In the genomic region with DNA sequence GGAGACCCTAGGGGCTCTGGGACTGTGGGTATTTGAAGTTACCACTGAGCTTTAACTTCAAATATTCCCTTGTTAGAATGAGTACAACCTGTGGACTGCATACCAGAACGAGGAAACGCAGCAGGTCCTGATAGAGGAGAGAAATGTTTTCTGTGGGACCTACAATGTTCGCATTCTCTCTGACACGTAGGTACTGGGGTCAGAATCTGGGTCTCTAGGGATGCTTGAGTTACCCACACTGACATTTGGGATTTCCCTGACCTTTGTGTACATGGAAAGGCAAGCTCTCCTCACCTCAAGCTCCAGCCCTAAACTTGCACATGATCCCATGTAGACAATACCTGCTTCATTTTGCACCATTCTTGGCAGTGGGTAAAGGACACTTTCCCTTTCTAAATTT, we compare ENCODE assay signal across 9 cellular contexts. TPM values are rescaled to one million over a fixed set of nuclear protein-coding genes. Genes with fewer than 3 reads are reported as not detected.
"Had no signal": no experiment of that assay in that cellular context is flagged by ENCODE, and none has a peak within 500 bp of the region (broad histone marks: within the 10 kb centered on the region; RNA-seq: fewer than 3 reads in every experiment).

No MANE protein-coding gene starts in this region.

RNA-seq across cellular contexts. Expression of gene FBXW10, which starts 12.1 kb away (rescaled TPM):
- total RNA-seq: activated CD4-positive, alpha-beta memory T cell treated with anti-CD3 and anti-CD28 coated beads for 36 hours; activated CD4-positive, alpha-beta memory T cell treated with anti-CD3 and anti-CD28 coated beads, Interleukin-2, amount 10 ng/mL, durations not matched to agents 7 days and 5 days; activated CD4-positive, alpha-beta T cell treated with anti-CD3 and anti-CD28 coated beads, Interleukin-2, amount 10 ng/mL, durations not matched to agents 7 days and 5 days; activated CD8-positive, alpha-beta memory T cell treated with anti-CD3 and anti-CD28 coated beads, Interleukin-2, amount 10 ng/mL, durations not matched to agents 7 days and 5 days; activated CD8-positive, alpha-beta T cell treated with anti-CD3 and anti-CD28 coated beads for 36 hours; activated CD8-positive, alpha-beta T cell treated with anti-CD3 and anti-CD28 coated beads, Interleukin-2, amount 10 ng/mL, durations not matched to agents 7 days and 5 days; T-helper 17 cell; T-helper 2 cell treated with Interferon-gamma antibody and Interleukin-4, amounts not matched to agents 100 ng/mL and 5 ng/mL, for 36 hours; WTC11 had no signal
